Comparison of ENCODE assay signal across 8 cellular contexts in genomic region chr4:37977471-37978452, GRCh38. TPM values are rescaled to one million over a fixed set of nuclear protein-coding genes. Genes with fewer than 3 reads are reported as not detected.
DNase-seq lines count a peak whose midpoint lies in the region; ATAC-seq and TF ChIP-seq lines count a peak whose summit lies in the region.

No MANE protein-coding gene starts in this region.

- H3K4me1 ChIP-seq in PC-9 (replicated peaks; ENCODE audit: insufficient read depth) (peaks cover 47% of the 10 kb centered on the region), fibroblast of lung (ENCODE audit: control insufficient read depth, extremely low read depth, insufficient read depth, low read length) (peaks cover 5% of the 10 kb centered on the region)

- H3K36me3 ChIP-seq in PC-9 (ENCODE audit: low read depth) = no peaks in the 10 kb centered on the region
- no peaks in the 10 kb centered on the region for H3K36me3 ChIP-seq in fibroblast of lung (ENCODE audit: control insufficient read depth, insufficient read depth, low read length)

- ATAC-seq in GM18867 (IDR thresholded peaks at IDR 0.05; ENCODE audit: unreplicated experiment) = peak; percentile 74
- ATAC-seq in HG03097 (IDR thresholded peaks at IDR 0.05; ENCODE audit: low FRiP score, unreplicated experiment) = peak; percentile 53
- ATAC-seq in naive thymus-derived CD8-positive, alpha-beta T cell = peak; percentile 83

- H2AFZ ChIP-seq in PC-9 (peak overlapping the region; percentile 85), fibroblast of lung (ENCODE audit: low read length) (peak overlapping the region; percentile 88)

- H3K27me3 ChIP-seq in PC-9 (ENCODE audit: insufficient read depth, low read depth) (no peaks in the 10 kb centered on the region), fibroblast of lung (ENCODE audit: control insufficient read depth, insufficient read depth, low read length) (no peaks in the 10 kb centered on the region)

- peaks cover 42% of the 10 kb centered on the region for H3K4me1 Mint-ChIP-seq in activated T-helper 1 cell treated with anti-CD3 and anti-CD28 coated beads, Interleukin-12 subunit alpha, Interleukin-12 subunit beta, Interleukin-2, Interleukin-4 antibody, amounts not matched to agents 30 ng/mL and 10 ng/mL and 1 ng/mL, durations not matched to agents 14 hours and 24 hours and 36 hours (ENCODE audit: low read depth)
- peaks cover 13 to 60% (median 29%) of the 10 kb centered on the region in 4 donors for H3K4me1 Mint-ChIP-seq in naive thymus-derived CD8-positive, alpha-beta T cell

- peak overlapping the region; percentile 64 for H3K4me3 ChIP-seq in PC-9
- H3K4me3 ChIP-seq in fibroblast of lung (replicated peaks in 1 of 4; ENCODE audit: control extremely low read depth in 1 of 4, insufficient read depth in 1 of 4, low read depth in 3 of 4, low read length in 4 of 4) = peak overlapping the region; percentile 62 to 83 (median 74)

- H3K4me2 ChIP-seq in PC-9 (peak overlapping the region; percentile 80), fibroblast of lung (ENCODE audit: extremely low read depth, insufficient read depth, low read length) (peak overlapping the region; percentile 97)

- intact Hi-C loops in PC-9 (cut with micrococcal nuclease; ENCODE audit: unreplicated experiment) = loop anchor here (2.0 to 5.0 kb wide), 3 partner anchors 45 to 151 kb away; partner anchors contain the start of gene PGM2
- intact Hi-C loops in activated T-helper 1 cell treated with anti-CD3 and anti-CD28 coated beads, Interleukin-12 subunit alpha, Interleukin-12 subunit beta, Interleukin-2, Interleukin-4 antibody, amounts not matched to agents 30 ng/mL and 10 ng/mL and 1 ng/mL, durations not matched to agents 14 hours and 24 hours and 36 hours (cut with micrococcal nuclease) = loop anchor here (1.0 to 10.0 kb wide), 9 partner anchors 57 to 1713 kb away; partner anchors contain the start of genes PGM2, RELL1 and TBC1D1

- POLR2A ChIA-PET in PC-9 (lab: Charles Lee; ENCODE audit: unreplicated experiment) = interaction anchor here (0.7 kb wide), 4 partner anchors 11 to 764 kb away, joined by 3 to 6 read pairs (median 4); no protein-coding TSS in a partner anchor
- POLR2A ChIA-PET in naive thymus-derived CD8-positive, alpha-beta T cell (lab: Charles Lee) = interaction anchor here (0.8 to 1.3 kb wide), 2 partner anchors 57 to 151 kb away, joined by 3 to 5 read pairs; partner anchors contain the start of gene PGM2

- H3K27ac ChIP-seq in PC-9 (peak overlapping the region; percentile 50), fibroblast of lung (ENCODE audit: insufficient read depth, low read length) (peak overlapping the region; percentile 63)

- H3K36me3 Mint-ChIP-seq in activated T-helper 1 cell treated with anti-CD3 and anti-CD28 coated beads, Interleukin-12 subunit alpha, Interleukin-12 subunit beta, Interleukin-2, Interleukin-4 antibody, amounts not matched to agents 30 ng/mL and 10 ng/mL and 1 ng/mL, durations not matched to agents 14 hours and 24 hours and 36 hours (ENCODE audit: low read depth) = no peaks in the 10 kb centered on the region
- H3K36me3 Mint-ChIP-seq in naive thymus-derived CD8-positive, alpha-beta T cell = no peaks in the 10 kb centered on the region

- H3F3A ChIP-seq in PC-9 (ENCODE audit: insufficient read depth, low read depth) = peaks cover 24% of the 10 kb centered on the region

- TF ChIP-seq CTCF in PC-9 (conservative IDR thresholded peaks at IDR 0.05) (peak; percentile 47; the same call in 1 of the 2 replicates), fibroblast of lung (conservative IDR thresholded peaks at IDR 0.05 in 1 of 2, IDR thresholded peaks at IDR 0.05 in 1 of 2; ENCODE audit: low read depth in 1 of 2, low read length in 2 of 2) (peak; percentile 20 to 51)

- peak; percentile 81 for DNase-seq in AG20443 (ENCODE audit: low spot score)
- peak in 1 of 2 experiments; percentile 49 for DNase-seq in PC-9
- peak; percentile 70 for DNase-seq in activated T-helper 1 cell treated with anti-CD3 and anti-CD28 coated beads, Interleukin-12 subunit alpha, Interleukin-12 subunit beta, Interleukin-2, Interleukin-4 antibody, amounts not matched to agents 30 ng/mL and 10 ng/mL and 1 ng/mL, durations not matched to agents 14 hours and 24 hours and 36 hours (ENCODE audit: low spot score)
- peak; percentile 64 to 72 for DNase-seq in fibroblast of lung (ENCODE audit: low read depth in 2 of 2)
- DNase-seq in naive thymus-derived CD8-positive, alpha-beta T cell = peak; percentile 60 to 83 (median 70)
- peak; percentile 49 to 69 (median 62) for DNase-seq in stimulated activated naive CD4-positive, alpha-beta T cell (lab: John Stamatoyannopoulos, UW)

- CTCF ChIA-PET in PC-9 (lab: Charles Lee) = interaction anchor here (0.7 kb wide), 1 partner anchor 51 kb away, joined by 4 read pairs; no protein-coding TSS in a partner anchor

- peak overlapping the region; percentile 76 for H3K9ac ChIP-seq in fibroblast of lung (ENCODE audit: insufficient read depth, low read length)

- peak overlapping the region; percentile 86 for H3K4me3 Mint-ChIP-seq in activated T-helper 1 cell treated with anti-CD3 and anti-CD28 coated beads, Interleukin-12 subunit alpha, Interleukin-12 subunit beta, Interleukin-2, Interleukin-4 antibody, amounts not matched to agents 30 ng/mL and 10 ng/mL and 1 ng/mL, durations not matched to agents 14 hours and 24 hours and 36 hours
- H3K4me3 Mint-ChIP-seq in naive thymus-derived CD8-positive, alpha-beta T cell = peak overlapping the region; percentile 76 to 92 (median 88)

- no peaks in the 10 kb centered on the region for H3K9me2 ChIP-seq in PC-9 (ENCODE audit: insufficient read depth)

- H3K9me3 Mint-ChIP-seq in activated T-helper 1 cell treated with anti-CD3 and anti-CD28 coated beads, Interleukin-12 subunit alpha, Interleukin-12 subunit beta, Interleukin-2, Interleukin-4 antibody, amounts not matched to agents 30 ng/mL and 10 ng/mL and 1 ng/mL, durations not matched to agents 14 hours and 24 hours and 36 hours = no peaks in the 10 kb centered on the region
- H3K9me3 Mint-ChIP-seq in naive thymus-derived CD8-positive, alpha-beta T cell = no peaks in the 10 kb centered on the region

- peak overlapping the region; percentile 81 for H3K27ac Mint-ChIP-seq in activated T-helper 1 cell treated with anti-CD3 and anti-CD28 coated beads, Interleukin-12 subunit alpha, Interleukin-12 subunit beta, Interleukin-2, Interleukin-4 antibody, amounts not matched to agents 30 ng/mL and 10 ng/mL and 1 ng/mL, durations not matched to agents 14 hours and 24 hours and 36 hours
- H3K27ac Mint-ChIP-seq in naive thymus-derived CD8-positive, alpha-beta T cell = peak overlapping the region; percentile 57 to 92 (median 84)

- H3K9me3 ChIP-seq in PC-9 (ENCODE audit: insufficient read depth, low read depth) (no peaks in the 10 kb centered on the region), fibroblast of lung (ENCODE audit: control insufficient read depth, insufficient read depth, low read depth, low read length) (no peaks in the 10 kb centered on the region)

- H3K79me2 ChIP-seq in PC-9 (ENCODE audit: low read depth) (peaks cover 46% of the 10 kb centered on the region), fibroblast of lung (ENCODE audit: control insufficient read depth, insufficient read depth, low read length) (peaks cover 26% of the 10 kb centered on the region)

- H3K27me3 Mint-ChIP-seq in activated T-helper 1 cell treated with anti-CD3 and anti-CD28 coated beads, Interleukin-12 subunit alpha, Interleukin-12 subunit beta, Interleukin-2, Interleukin-4 antibody, amounts not matched to agents 30 ng/mL and 10 ng/mL and 1 ng/mL, durations not matched to agents 14 hours and 24 hours and 36 hours (ENCODE audit: insufficient read depth) = no peaks in the 10 kb centered on the region
- H3K27me3 Mint-ChIP-seq in naive thymus-derived CD8-positive, alpha-beta T cell = no peaks in the 10 kb centered on the region

- BruUV-seq in PC-9 (replicated peaks; lab: Mats Ljungman, UMichigan) = TSS peak; percentile 40

- H4K20me1 ChIP-seq in PC-9 (ENCODE audit: insufficient read depth) (no peaks in the 10 kb centered on the region), fibroblast of lung (ENCODE audit: control insufficient read depth, extremely low read depth, insufficient read depth, low read length) (no peaks in the 10 kb centered on the region)

RNA-seq across cellular contexts. Expression of gene PTTG2, which starts 17.6 kb away (rescaled TPM):
- total RNA-seq in PC-9 (2021) (0.55 and 2.1 TPM in 2 replicates), fibroblast of lung (not detected in 2 replicates)
- total RNA-seq in activated T-helper 1 cell treated with anti-CD3 and anti-CD28 coated beads, Interleukin-12 subunit alpha, Interleukin-12 subunit beta, Interleukin-2, Interleukin-4 antibody, amounts not matched to agents 30 ng/mL and 10 ng/mL and 1 ng/mL, durations not matched to agents 14 hours and 24 hours and 36 hours = 0.29 and 0.66 TPM in 2 replicates
- polyA plus RNA-seq in fibroblast of lung = not detected in 2 replicates
- not detected in 2 replicates for polyA plus RNA-seq in fibroblast of lung (2012)
- not detected in 2 replicates for polyA minus RNA-seq in fibroblast of lung (ENCODE audit: low replicate concordance)
- 1 to 10 TPM; 1.6 to 1.7 TPM for total RNA-seq in naive thymus-derived CD8-positive, alpha-beta T cell
- not detected for polyA plus RNA-seq in naive thymus-derived CD8-positive, alpha-beta T cell
